In genomic region chr12:53965251-53966069, GRCh38 we compare ENCODE assay signal across 11 cellular contexts. TPM values are rescaled to one million over a fixed set of nuclear protein-coding genes. Genes with fewer than 3 reads are reported as not detected.
DNase-seq lines count a peak whose midpoint lies in the region; ATAC-seq and TF ChIP-seq lines count a peak whose summit lies in the region.
"Had no signal": no experiment of that assay in that cellular context is flagged by ENCODE, and none has a peak within 500 bp of the region (broad histone marks: within the 10 kb centered on the region; RNA-seq: fewer than 3 reads in every experiment).

No MANE protein-coding gene starts in this region.

- H3K36me3 Mint-ChIP-seq in H9 (ENCODE audit: insufficient read depth in 1 of 3, low read depth in 3 of 3), result no peaks in the 10 kb centered on the region
- no peaks in the 10 kb centered on the region for H3K36me3 Mint-ChIP-seq in brain

- H3K18ac ChIP-seq in H9 (ENCODE audit: insufficient read length, low read depth, low read length) (no peak overlapping the region), trophoblast cell (ENCODE audit: low read length) (no peak overlapping the region)

- H2AK5ac ChIP-seq in H9 (ENCODE audit: insufficient read length, low read length), result no peak overlapping the region
- H2AK5ac ChIP-seq in trophoblast cell (ENCODE audit: low read length), result peak overlapping the region; percentile 35

- H3K9me3 ChIP-seq in H9 (ENCODE audit: control insufficient read depth, low read depth, low read length) (no peaks in the 10 kb centered on the region), trophoblast cell (ENCODE audit: insufficient read depth, low read depth, low read length) (peaks cover 4% of the 10 kb centered on the region)

- no peaks in the 10 kb centered on the region for H3K79me2 ChIP-seq in H9 (ENCODE audit: insufficient read depth, low read length)
- no peaks in the 10 kb centered on the region for H3K79me2 ChIP-seq in trophoblast cell (ENCODE audit: control insufficient read depth, insufficient read depth, low read length, poor library complexity)

- H3K27me3 ChIP-seq in BJ (ENCODE audit: control insufficient read depth, insufficient read depth, low read length) (no peaks in the 10 kb centered on the region), H9 (ENCODE audit: insufficient read depth, low read length) (peaks cover 95% of the 10 kb centered on the region), trophoblast cell (ENCODE audit: insufficient read depth, low read length) (peaks cover 86% of the 10 kb centered on the region)

- H3K4me1 Mint-ChIP-seq in H9, result peaks cover 8 to 12% of the 10 kb centered on the region in 2 experiments; a peak in 3 of 4 replicates
- H3K4me1 Mint-ChIP-seq in brain, result peaks cover 17% of the 10 kb centered on the region

- H3K9ac ChIP-seq in H9 (ENCODE audit: extremely low read depth, insufficient read length, low read length), result no peak overlapping the region
- no peak overlapping the region for H3K9ac ChIP-seq in trophoblast cell (ENCODE audit: low read length)

- no peak overlapping the region for H3T11ph ChIP-seq in H9 (ENCODE audit: low read length)

- no peak for TF ChIP-seq CTCF in BJ (IDR thresholded peaks at IDR 0.05; ENCODE audit: insufficient read depth, low read depth, low read length)
- TF ChIP-seq CTCF in H9 (conservative IDR thresholded peaks at IDR 0.05), result no peak
- TF ChIP-seq CTCF in brain (conservative IDR thresholded peaks at IDR 0.05), result no peak

- H3K4me3 Mint-ChIP-seq in H9 (peak overlapping the region; percentile 27 to 30), brain (peak overlapping the region in 4 of 5 experiments; percentile 40 to 86 (median 68))

- no peaks in the 10 kb centered on the region for H3K36me3 ChIP-seq in BJ (ENCODE audit: control insufficient read depth, insufficient read depth, low read length)
- no peaks in the 10 kb centered on the region for H3K36me3 ChIP-seq in trophoblast cell (ENCODE audit: control insufficient read depth in 1 of 2, insufficient read depth in 2 of 2, low read length in 2 of 2)

- H4K12ac ChIP-seq in trophoblast cell (ENCODE audit: low read depth, low read length), result no peak overlapping the region

- CTCF ChIA-PET in BJ (lab: Yijun Ruan, JAX), result interaction anchor here (0.7 to 1.6 kb wide), 4 partner anchors 22 to 227 kb away, joined by 3 to 4 read pairs (median 3); no protein-coding TSS in a partner anchor

- H3K23ac ChIP-seq in H9 (ENCODE audit: insufficient read length, low read depth, low read length) (no peak overlapping the region), trophoblast cell (ENCODE audit: low read length) (no peak overlapping the region)

- H3K27ac Mint-ChIP-seq in H9, result no peak overlapping the region
- peak overlapping the region in 2 of 5 experiments; percentile 69 to 73 for H3K27ac Mint-ChIP-seq in brain

- no peak overlapping the region for H3K27ac ChIP-seq in H9 (ENCODE audit: insufficient read length, low read depth, low read length)
- no peak overlapping the region for H3K27ac ChIP-seq in trophoblast cell (ENCODE audit: low read depth, low read length)

- no peak overlapping the region for H2AFZ ChIP-seq in H9 (ENCODE audit: low read length)
- no peak overlapping the region for H2AFZ ChIP-seq in trophoblast cell (ENCODE audit: insufficient read depth, low read length, poor library complexity)

- DNase-seq in BJ (ENCODE audit: low read depth) (no peak), H9 (peak; percentile 91), trophoblast cell (no peak), medulla oblongata (ENCODE audit: extremely low spot score) (no peak), NCI-H1417 (lab: John Stamatoyannopoulos, UW) (no peak)
- DNase-seq: NCI-H345 had no signal

- H3K79me1 ChIP-seq in H9 (ENCODE audit: insufficient read depth, low read depth, low read length, poor library complexity, severe bottlenecking) (no peaks in the 10 kb centered on the region), trophoblast cell (ENCODE audit: low read length) (peaks cover 10% of the 10 kb centered on the region)

- WGBS in H9 (ENCODE audit: extremely low coverage, insufficient read length, low lambda C conversion rate), result no CpG with 5 or more reads among the region's 17 CpGs
- no CpG with 5 or more reads among the region's 17 CpGs for WGBS in trophoblast cell (ENCODE audit: extremely low coverage, insufficient coverage, insufficient read length)

- H3K23me2 ChIP-seq in H9 (ENCODE audit: insufficient read length, low read depth, low read length, poor library complexity, severe bottlenecking), result no peaks in the 10 kb centered on the region

- H3K14ac ChIP-seq in H9 (ENCODE audit: insufficient read depth, low read length), result no peak overlapping the region
- no peak overlapping the region for H3K14ac ChIP-seq in trophoblast cell (ENCODE audit: low read length)

- H3K56ac ChIP-seq in H9 (ENCODE audit: insufficient read length, low read depth, low read length), result no peak overlapping the region

- no peak overlapping the region for H4K5ac ChIP-seq in H9 (ENCODE audit: insufficient read length, low read depth, low read length)

- H4K8ac ChIP-seq in H9 (replicated peaks; ENCODE audit: insufficient read length, low read depth, low read length) (no peak overlapping the region), trophoblast cell (ENCODE audit: low read depth, low read length) (no peak overlapping the region)

- no peaks in the 10 kb centered on the region for H4K20me1 ChIP-seq in H9 (ENCODE audit: control insufficient read depth, insufficient read depth, insufficient read length)

- H2BK120ac ChIP-seq in H9 (ENCODE audit: low read depth, low read length, poor library complexity, severe bottlenecking) (no peak overlapping the region), trophoblast cell (ENCODE audit: insufficient read depth, low read length, poor library complexity) (peak overlapping the region; percentile 80)

- peak overlapping the region; percentile 78 for H3K4me3 ChIP-seq in BJ (ENCODE audit: low read depth, low read length)
- H3K4me3 ChIP-seq in trophoblast cell (ENCODE audit: low read depth, low read length), result no peak overlapping the region

- H2BK5ac ChIP-seq in H9 (ENCODE audit: insufficient read length, low read length), result no peak overlapping the region
- H2BK5ac ChIP-seq in trophoblast cell (ENCODE audit: low read depth, low read length, poor library complexity), result no peak overlapping the region

- H3K9me3 Mint-ChIP-seq in H9, result peaks cover 2 to 16% of the 10 kb centered on the region in 2 experiments; a peak in 1 of 5 replicates
- peaks cover 0 to 5% (median 0%) of the 10 kb centered on the region in 5 experiments for H3K9me3 Mint-ChIP-seq in brain

- H3K4me2 ChIP-seq in H9 (ENCODE audit: insufficient read depth, insufficient read length, low read length), result peak overlapping the region; percentile 30
- peak overlapping the region; percentile 38 for H3K4me2 ChIP-seq in trophoblast cell (ENCODE audit: low read length)

- H3K4ac ChIP-seq in H9 (ENCODE audit: low read depth, low read length) (no peak overlapping the region), trophoblast cell (ENCODE audit: low read depth, low read length) (no peak overlapping the region)

- H2BK20ac ChIP-seq in H9 (ENCODE audit: low read depth, low read length, poor library complexity, severe bottlenecking), result no peak overlapping the region

- no peak for ATAC-seq in GM21576 (IDR thresholded peaks at IDR 0.05; ENCODE audit: unreplicated experiment)
- ATAC-seq in HG03571 (IDR thresholded peaks at IDR 0.05; ENCODE audit: unreplicated experiment), result no peak

- H2BK12ac ChIP-seq in H9 (ENCODE audit: insufficient read length, low read depth, low read length), result no peak overlapping the region
- H2BK12ac ChIP-seq in trophoblast cell (ENCODE audit: low read length), result peak overlapping the region; percentile 51

- H2BK15ac ChIP-seq in H9 (ENCODE audit: low read depth, low read length), result no peak overlapping the region

- H3K4me1 ChIP-seq in H9 (ENCODE audit: insufficient read depth, low read length), result no peaks in the 10 kb centered on the region
- H3K4me1 ChIP-seq in trophoblast cell (ENCODE audit: control insufficient read depth in 1 of 2, insufficient read depth in 2 of 2, low read length in 2 of 2), result peaks cover 2 to 13% of the 10 kb centered on the region in 2 experiments

- peaks cover 100% of the 10 kb centered on the region for H3K27me3 Mint-ChIP-seq in H9 (ENCODE audit: low read depth)
- H3K27me3 Mint-ChIP-seq in brain, result peaks cover 100% of the 10 kb centered on the region

- no peak overlapping the region for H4K91ac ChIP-seq in H9 (ENCODE audit: insufficient read length, low read depth, low read length)
- H4K91ac ChIP-seq in trophoblast cell (ENCODE audit: low read depth, low read length), result peak overlapping the region; percentile 49

- POLR2A ChIA-PET in BJ (lab: Charles Lee), result interaction anchor here (0.6 kb wide), 1 partner anchor 17 kb away, joined by 4 read pairs; no protein-coding TSS in a partner anchor

RNA-seq across cellular contexts. Expression of gene HOXC11, which starts 7.5 kb away (rescaled TPM):
- 3.2 and 4.9 TPM in 2 replicates for polyA plus RNA-seq in BJ (2011; rRNA removed)
- polyA minus RNA-seq in BJ (2011; rRNA and poly(A)+ RNA removed), result 2.7 and 2.9 TPM in 2 replicates
- total RNA-seq in H9 (2021), result not detected in 2 replicates
- polyA plus RNA-seq in brain (ENCODE audit: insufficient read depth, low read depth, low replicate concordance), result not detected
- 0.22 and 0.29 TPM in 2 replicates for polyA plus RNA-seq in trophoblast cell (2013)
- total RNA-seq: chondrocyte, liver had no signal
- polyA plus RNA-seq: liver had no signal

RNA-seq across cellular contexts. Expression of gene HOTAIR, which starts 9.3 kb away (rescaled TPM):
- 11.4 and 18.9 TPM in 2 replicates for polyA plus RNA-seq in BJ (2011; rRNA removed)
- 1.2 and 1.5 TPM in 2 replicates for polyA minus RNA-seq in BJ (2011; rRNA and poly(A)+ RNA removed)
- not detected in 2 replicates for total RNA-seq in H9 (2021)
- not detected for polyA plus RNA-seq in brain (ENCODE audit: insufficient read depth, low read depth, low replicate concordance)
- polyA plus RNA-seq in trophoblast cell (2013), result 1.5 and 1.6 TPM in 2 replicates
- total RNA-seq: chondrocyte, liver had no signal
- polyA plus RNA-seq: liver had no signal

RNA-seq across cellular contexts. Expression of gene HOXC12, which starts 10.8 kb away (rescaled TPM):
- 0.05 and 0.06 TPM in 2 replicates for polyA plus RNA-seq in BJ (2011; rRNA removed)
- 0.09 and 0.10 TPM in 2 replicates for polyA minus RNA-seq in BJ (2011; rRNA and poly(A)+ RNA removed)
- total RNA-seq in H9 (2021), result not detected in 2 replicates
- not detected for polyA plus RNA-seq in brain (ENCODE audit: insufficient read depth, low read depth, low replicate concordance)
- polyA plus RNA-seq in trophoblast cell (2013), result 0.07 and 0.11 TPM in 2 replicates
- total RNA-seq: chondrocyte, liver had no signal
- polyA plus RNA-seq: liver had no signal

RNA-seq across cellular contexts. Expression of gene HOXC10, which starts 19.5 kb away (rescaled TPM):
- 13.9 and 14.9 TPM in 2 replicates for polyA plus RNA-seq in BJ (2011; rRNA removed)
- 5.2 and 10.6 TPM in 2 replicates for polyA minus RNA-seq in BJ (2011; rRNA and poly(A)+ RNA removed)
- total RNA-seq in H9 (2021), result not detected in 2 replicates
- not detected for polyA plus RNA-seq in brain (ENCODE audit: insufficient read depth, low read depth, low replicate concordance)
- polyA plus RNA-seq in trophoblast cell (2013), result 0.03 and 0.04 TPM in 2 replicates
- total RNA-seq: chondrocyte, liver had no signal
- polyA plus RNA-seq: liver had no signal

RNA-seq across cellular contexts. Expression of gene HOXC13, which starts 26.8 kb away (rescaled TPM):
- polyA plus RNA-seq in BJ (2011; rRNA removed) (1.0 and 1.1 TPM in 2 replicates), brain (ENCODE audit: insufficient read depth, low read depth, low replicate concordance) (not detected)
- 0.62 and 0.77 TPM in 2 replicates for polyA minus RNA-seq in BJ (2011; rRNA and poly(A)+ RNA removed)
- 0.11 TPM in 1 of 2 replicates, not detected in the other for total RNA-seq in H9 (2021)
- 8.8 and 9.2 TPM in 2 replicates for polyA plus RNA-seq in trophoblast cell (2013)
- total RNA-seq: chondrocyte, liver had no signal
- polyA plus RNA-seq: liver had no signal

Comparison
In these comparisons a context has a peak if more than half of its experiments do, and no peak if none do; other contexts are left out.
1. RNA of gene HOTAIR, which starts 9.3 kb away (polyA plus RNA-seq): 11.4 to 18.9 TPM in BJ; not detected in brain (single experiment); every median in the first group is over 10 times any median in the second.